ENCODE assay signal across 17 cellular contexts in the genomic region with DNA sequence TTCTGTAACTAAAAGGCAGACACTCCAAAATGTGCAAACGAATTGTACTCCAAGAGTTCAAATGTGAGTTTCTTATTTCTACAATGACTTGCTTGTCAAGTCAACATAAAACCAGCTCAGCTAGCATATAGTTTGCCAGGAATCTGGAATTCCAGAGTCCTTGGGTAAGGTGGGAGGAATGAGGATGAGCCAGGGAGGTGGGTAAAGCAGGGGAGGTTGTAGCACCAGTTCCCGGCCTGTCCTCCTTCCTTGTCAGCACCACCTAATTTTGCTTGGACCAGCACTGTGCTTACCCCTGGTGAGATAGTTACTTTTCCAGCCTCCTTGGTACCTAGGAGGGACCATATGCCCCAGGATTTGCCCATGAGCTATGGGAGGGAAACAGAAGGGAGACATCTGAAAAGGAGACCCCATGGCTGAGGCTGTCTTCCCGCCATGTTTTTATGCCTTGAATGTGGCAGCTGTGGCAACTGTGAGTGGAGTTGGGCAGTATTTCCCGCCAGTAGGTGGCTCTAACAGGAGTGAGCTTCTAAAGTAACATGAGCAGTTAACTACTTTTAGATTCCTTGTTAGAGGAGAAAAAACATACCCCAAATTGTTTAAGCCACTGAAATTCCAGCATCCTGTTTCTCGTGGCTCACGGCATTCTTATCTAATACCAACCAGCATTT.
DNase-seq lines count a peak whose midpoint lies in the region; ATAC-seq and TF ChIP-seq lines count a peak whose summit lies in the region.
"Had no signal": no experiment of that assay in that cellular context is flagged by ENCODE, and none has a peak within 500 bp of the region (broad histone marks: within the 10 kb centered on the region; RNA-seq: fewer than 3 reads in every experiment).

No MANE protein-coding gene starts in this region.

- intact Hi-C loops in ovary (cut with DNase I) = no loop called here

- TF ChIP-seq EP300 in ovary (IDR thresholded peaks at IDR 0.05) = no peak

- H3K36me3 ChIP-seq in ovary = no peaks in the 10 kb centered on the region
- H3K36me3 ChIP-seq: BLaER1, colonic mucosa, esophagus muscularis mucosa, heart right ventricle had no signal

- no peak overlapping the region for H3K4me3 ChIP-seq in ovary
- H3K4me3 ChIP-seq: BLaER1, colonic mucosa, esophagus muscularis mucosa, heart right ventricle had no signal

- no peaks in the 10 kb centered on the region for H3K27me3 ChIP-seq in ovary
- H3K27me3 ChIP-seq: BLaER1, colonic mucosa, esophagus muscularis mucosa, heart right ventricle had no signal

- no peaks in the 10 kb centered on the region for H3K4me1 ChIP-seq in ovary (ENCODE audit: insufficient read depth)
- H3K4me1 ChIP-seq: BLaER1, colonic mucosa, esophagus muscularis mucosa, heart right ventricle had no signal

- peaks cover 0 to 3% of the 10 kb centered on the region in 2 donors for H3K9me3 ChIP-seq in ovary
- H3K9me3 ChIP-seq: colonic mucosa had no signal

- TF ChIP-seq CTCF in ovary (IDR thresholded peaks at IDR 0.05) = no peak

- ATAC-seq in left lobe of liver (peak; percentile 73), HG03439 (IDR thresholded peaks at IDR 0.05; ENCODE audit: unreplicated experiment) (no peak)
- ATAC-seq: heart right ventricle had no signal

- peak; percentile 72 for DNase-seq in DMS 273 treated with DMSO at 0.1 percent for 48 hours (lab: John Stamatoyannopoulos, UW)
- peak; percentile 1 for DNase-seq in KBM-7
- peak; percentile 13 for DNase-seq in SW480 (ENCODE audit: low spot score)
- DNase-seq in left lobe of liver (ENCODE audit: low spot score) = no peak
- DNase-seq in KG1 (lab: John Stamatoyannopoulos, UW) = no peak
- no peak for DNase-seq in ovary
- DNase-seq in NOMO-1 treated with dmso at 0.1 percent for 144 hours (lab: John Stamatoyannopoulos, UW; ENCODE audit: unreplicated experiment) = no peak
- DNase-seq: activated CD8-positive, alpha-beta memory T cell treated with anti-CD3 and anti-CD28 coated beads for 24 hours; activated effector memory CD4-positive, alpha-beta T cell treated with Interleukin-2 at 50 U/mL for 16 hours; colonic mucosa; heart right ventricle; naive B cell; Right ventricle myocardium superior; stimulated activated CD4-positive, alpha-beta T cell treated with anti-CD3 and anti-CD28 coated beads, Interleukin-15, amount 100 ng/mL, for 24 hours had no signal

- 58 to 70% (median 60%) methylated on average over 6 of the region's 6 CpGs for WGBS in ovary, 3 donors

- no peak overlapping the region for H3K27ac ChIP-seq in ovary
- H3K27ac ChIP-seq: BLaER1, colonic mucosa, esophagus muscularis mucosa, heart right ventricle had no signal

- in situ Hi-C loops in KBM-7 (cut with MboI; ENCODE audit: low pct_unique_long_range_greater_than_20kb, low sequenced_read_pairs) = no loop called here

- no peak for TF ChIP-seq POLR2A in ovary (IDR thresholded peaks at IDR 0.05)

Comparison
In these comparisons a context has a peak if more than half of its experiments do, and no peak if none do; other contexts are left out.
1. DNase-seq: peak in DMS 273 treated with DMSO at 0.1 percent for 48 hours (single experiment), KBM-7 (single experiment) and SW480 (single experiment); none in left lobe of liver (single experiment), KG1 (single experiment), ovary (0 of 5) and NOMO-1 treated with dmso at 0.1 percent for 144 hours (single experiment).